Comparison of ENCODE assay signal across 9 cellular contexts in genomic region chr5:181092428-181092827, GRCh38. TPM values are rescaled to one million over a fixed set of nuclear protein-coding genes. Genes with fewer than 3 reads are reported as not detected.
"Had no signal": no experiment of that assay in that cellular context is flagged by ENCODE, and none has a peak within 500 bp of the region (broad histone marks: within the 10 kb centered on the region; RNA-seq: fewer than 3 reads in every experiment).

No MANE protein-coding gene starts in this region.

- H3K9ac ChIP-seq: KMS-11 had no signal

- H3K27ac Mint-ChIP-seq: H9 had no signal

- H3K9me3 Mint-ChIP-seq: H9 had no signal

- FAIRE-seq: H54 had no signal

- H3K27ac ChIP-seq: HL-60, KMS-11 had no signal

- H3K4me3 Mint-ChIP-seq: H9 had no signal

- H3K4me2 ChIP-seq: KMS-11 had no signal

- DNase-seq: GOT3, H9, HCEC 1CT, IMR-90, KBM-7 had no signal

RNA-seq across cellular contexts. Expression of gene OR2V1, which starts 38.5 kb away (rescaled TPM):
- total RNA-seq: H9, HT1080, IMR-90 had no signal
- polyA plus RNA-seq: IMR-90 had no signal

RNA-seq across cellular contexts. Expression of gene BTNL9, which starts 52.4 kb away (rescaled TPM):
- total RNA-seq: IMR-90 had no signal
- polyA plus RNA-seq: IMR-90 had no signal

RNA-seq across cellular contexts. Expression of gene OR2V2, which starts 55.0 kb away (rescaled TPM):
- total RNA-seq: H9, HT1080, IMR-90 had no signal
- polyA plus RNA-seq: IMR-90 had no signal
